Comparison of ENCODE assay signal across 8 cellular contexts in the genomic region with DNA sequence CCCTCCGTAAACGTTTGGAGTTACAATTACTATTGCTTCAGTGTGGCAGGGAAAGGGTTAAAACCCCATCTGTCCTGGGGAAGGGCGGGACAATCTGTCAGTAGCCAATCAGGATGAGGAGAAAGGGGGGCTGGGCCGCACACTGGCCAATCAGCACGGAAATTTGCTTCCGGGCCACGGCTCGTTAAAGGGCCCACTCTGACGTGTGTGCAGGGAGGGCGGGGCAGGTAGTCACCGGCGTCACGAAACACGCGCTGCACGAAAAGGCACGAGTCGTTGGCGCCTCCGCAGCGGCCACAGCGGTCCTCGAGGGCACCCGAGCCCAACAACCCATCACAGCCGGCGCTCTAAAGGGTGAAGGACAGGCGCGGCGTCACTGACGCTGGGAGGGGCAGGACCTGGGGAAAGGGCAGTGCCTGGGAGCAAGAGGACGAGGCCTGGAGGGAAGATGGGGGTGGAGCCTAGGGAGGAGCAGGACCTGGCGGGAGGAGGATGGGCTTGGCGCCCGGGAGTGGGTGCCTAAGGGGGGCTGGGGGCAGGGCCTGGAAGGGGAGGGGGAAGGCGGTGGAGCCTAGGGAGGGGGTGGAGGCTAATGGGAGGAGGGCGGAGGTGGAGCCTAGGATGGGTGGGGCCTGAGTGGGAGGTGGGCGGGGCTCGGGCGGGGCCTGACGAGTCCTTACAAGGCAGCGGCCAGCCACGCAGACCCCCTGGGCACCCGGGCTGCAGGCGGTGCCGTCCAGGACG. TPM values are rescaled to one million over a fixed set of nuclear protein-coding genes. Genes with fewer than 3 reads are reported as not detected.
DNase-seq lines count a peak whose midpoint lies in the region; ATAC-seq and TF ChIP-seq lines count a peak whose summit lies in the region.

No MANE protein-coding gene starts in this region.

- H3K9ac ChIP-seq in subcutaneous abdominal adipose tissue (ENCODE audit: low read length in 5 of 5) = no peak overlapping the region

- H3K27me3 Mint-ChIP-seq in activated naive CD8-positive, alpha-beta T cell treated with anti-CD3 and anti-CD28 coated beads, Interleukin-2, amount 10 ng/mL, durations not matched to agents 7 days and 5 days = peaks cover 30% of the 10 kb centered on the region
- peaks cover 20% of the 10 kb centered on the region for H3K27me3 Mint-ChIP-seq in glutamatergic neuron (ENCODE audit: unreplicated experiment)

- CTCF ChIA-PET in GM10248 (lab: Yijun Ruan, JAX) = interaction anchor here (1.0 kb wide), 1 partner anchor 22 kb away, joined by 4 read pairs; no protein-coding TSS in a partner anchor

- no peak for TF ChIP-seq CTCF in GM10248 (IDR thresholded peaks at IDR 0.05; ENCODE audit: control extremely low read depth, extremely low read depth, low read depth, missing control alignments)
- TF ChIP-seq CTCF in glutamatergic neuron (IDR thresholded peaks at IDR 0.05; ENCODE audit: partially characterized antibody, unreplicated experiment) = no peak

- peak overlapping the region in 4 of 5 donors; percentile 40 to 70 (median 60) for H3K4me3 ChIP-seq in subcutaneous abdominal adipose tissue (ENCODE audit: low read depth in 1 of 5, low read length in 5 of 5)

- H3K4me1 Mint-ChIP-seq in activated naive CD8-positive, alpha-beta T cell treated with anti-CD3 and anti-CD28 coated beads, Interleukin-2, amount 10 ng/mL, durations not matched to agents 7 days and 5 days = peaks cover 12% of the 10 kb centered on the region
- no peaks in the 10 kb centered on the region for H3K4me1 Mint-ChIP-seq in glutamatergic neuron (ENCODE audit: low read depth, unreplicated experiment)

- H3K27ac ChIP-seq in subcutaneous abdominal adipose tissue (ENCODE audit: low read depth, low read length) = no peak overlapping the region

- DNase-seq in GM10248 (ENCODE audit: extremely low spot score) (peak; percentile 93), NCI-H1092 treated with DMSO at 0.1 percent for 48 hours (lab: John Stamatoyannopoulos, UW) (peak; percentile 95), SW480 (ENCODE audit: low spot score) (peak; percentile 89), glutamatergic neuron (peak; percentile 91), occipital lobe (lab: John Stamatoyannopoulos, UW) (peak; percentile 92)
- peak; percentile 85 for DNase-seq in activated naive CD8-positive, alpha-beta T cell treated with anti-CD3 and anti-CD28 coated beads, Interleukin-2, amount 10 ng/mL, durations not matched to agents 7 days and 5 days

- no peaks in the 10 kb centered on the region for H3K36me3 Mint-ChIP-seq in activated naive CD8-positive, alpha-beta T cell treated with anti-CD3 and anti-CD28 coated beads, Interleukin-2, amount 10 ng/mL, durations not matched to agents 7 days and 5 days
- H3K36me3 Mint-ChIP-seq in glutamatergic neuron (ENCODE audit: unreplicated experiment) = no peaks in the 10 kb centered on the region

- H3K27ac Mint-ChIP-seq in activated naive CD8-positive, alpha-beta T cell treated with anti-CD3 and anti-CD28 coated beads, Interleukin-2, amount 10 ng/mL, durations not matched to agents 7 days and 5 days = peak overlapping the region; percentile 91
- peak overlapping the region; percentile 97 for H3K27ac Mint-ChIP-seq in glutamatergic neuron (ENCODE audit: unreplicated experiment)

- peak; percentile 76 for ATAC-seq in activated naive CD8-positive, alpha-beta T cell treated with anti-CD3 and anti-CD28 coated beads, Interleukin-2, amount 10 ng/mL, durations not matched to agents 7 days and 5 days (ENCODE audit: low read depth)
- ATAC-seq in GM19324 (IDR thresholded peaks at IDR 0.05; ENCODE audit: low FRiP score, unreplicated experiment) = no peak

- peak overlapping the region; percentile 87 for H3K4me3 Mint-ChIP-seq in activated naive CD8-positive, alpha-beta T cell treated with anti-CD3 and anti-CD28 coated beads, Interleukin-2, amount 10 ng/mL, durations not matched to agents 7 days and 5 days
- H3K4me3 Mint-ChIP-seq in glutamatergic neuron (ENCODE audit: unreplicated experiment) = peak overlapping the region; percentile 94

- peaks cover 0 to 8% (median 6%) of the 10 kb centered on the region in 5 donors for H3K9me3 ChIP-seq in subcutaneous abdominal adipose tissue (ENCODE audit: control insufficient read depth in 5 of 5, low read length in 5 of 5)

- H3K4me1 ChIP-seq in subcutaneous abdominal adipose tissue (ENCODE audit: control insufficient read depth in 5 of 5, insufficient read depth in 5 of 5, low read length in 5 of 5) = peaks cover 0 to 24% (median 18%) of the 10 kb centered on the region in 5 donors

- POLR2A ChIA-PET in GM10248 (lab: Yijun Ruan, JAX) = no interaction called here
- POLR2A ChIA-PET in activated naive CD8-positive, alpha-beta T cell treated with anti-CD3 and anti-CD28 coated beads, Interleukin-2, amount 10 ng/mL, durations not matched to agents 7 days and 5 days (lab: Charles Lee) = no interaction called here

- H3K36me3 ChIP-seq in subcutaneous abdominal adipose tissue (ENCODE audit: control insufficient read depth in 5 of 5, insufficient read depth in 5 of 5, low read length in 5 of 5) = no peaks in the 10 kb centered on the region

- H3K9me3 Mint-ChIP-seq in activated naive CD8-positive, alpha-beta T cell treated with anti-CD3 and anti-CD28 coated beads, Interleukin-2, amount 10 ng/mL, durations not matched to agents 7 days and 5 days = no peaks in the 10 kb centered on the region
- H3K9me3 Mint-ChIP-seq in glutamatergic neuron (ENCODE audit: unreplicated experiment) = peaks cover 13% of the 10 kb centered on the region

- peaks cover 18 to 44% (median 36%) of the 10 kb centered on the region in 5 donors for H3K27me3 ChIP-seq in subcutaneous abdominal adipose tissue (ENCODE audit: control insufficient read depth in 5 of 5, insufficient read depth in 4 of 5, low read length in 5 of 5)

RNA-seq across cellular contexts. Expression of gene ADAMTSL5, which starts 4.9 kb away (rescaled TPM):
- 1 to 10 TPM; 1.8 to 2.1 TPM for total RNA-seq in activated naive CD8-positive, alpha-beta T cell treated with anti-CD3 and anti-CD28 coated beads, Interleukin-2, amount 10 ng/mL, durations not matched to agents 7 days and 5 days
- 0.83 TPM for total RNA-seq in glutamatergic neuron (ENCODE audit: unreplicated experiment)
- not detected for total RNA-seq in occipital lobe

RNA-seq across cellular contexts. Expression of gene PLK5, which starts 15.9 kb away (rescaled TPM):
- not detected for total RNA-seq in activated naive CD8-positive, alpha-beta T cell treated with anti-CD3 and anti-CD28 coated beads, Interleukin-2, amount 10 ng/mL, durations not matched to agents 7 days and 5 days
- 0.69 TPM for total RNA-seq in glutamatergic neuron (ENCODE audit: unreplicated experiment)
- not detected for total RNA-seq in occipital lobe

RNA-seq across cellular contexts. Expression of gene REEP6, which starts 17.0 kb away (rescaled TPM):
- 1 to 10 TPM; 2.2 to 2.8 TPM for total RNA-seq in activated naive CD8-positive, alpha-beta T cell treated with anti-CD3 and anti-CD28 coated beads, Interleukin-2, amount 10 ng/mL, durations not matched to agents 7 days and 5 days
- 21.5 TPM for total RNA-seq in glutamatergic neuron (ENCODE audit: unreplicated experiment)
- 0.31 TPM for total RNA-seq in occipital lobe

RNA-seq across cellular contexts. Expression of gene PCSK4, which starts 17.8 kb away (rescaled TPM):
- 1 to 10 TPM; 6.7 to 9.7 TPM for total RNA-seq in activated naive CD8-positive, alpha-beta T cell treated with anti-CD3 and anti-CD28 coated beads, Interleukin-2, amount 10 ng/mL, durations not matched to agents 7 days and 5 days
- total RNA-seq in glutamatergic neuron (ENCODE audit: unreplicated experiment) (21.2 TPM), occipital lobe (1.7 TPM)

RNA-seq across cellular contexts. Expression of gene C19orf25, which starts 28.9 kb away (rescaled TPM):
- 10 to 100 TPM; 48.0 to 51.2 TPM for total RNA-seq in activated naive CD8-positive, alpha-beta T cell treated with anti-CD3 and anti-CD28 coated beads, Interleukin-2, amount 10 ng/mL, durations not matched to agents 7 days and 5 days
- total RNA-seq in glutamatergic neuron (ENCODE audit: unreplicated experiment) = 29.2 TPM
- total RNA-seq in occipital lobe = 18.6 TPM
